8 cellular contexts compared by ENCODE assay signal in genomic region chr6:56851104-56851503, GRCh38.
A peak's percentile ranks its signal among the peaks of the same experiment; 100 is the strongest.
DNase-seq lines count a peak whose midpoint lies in the region; ATAC-seq and FAIRE-seq lines count a peak whose summit lies in the region.

No MANE protein-coding gene starts in this region.

- peaks cover 23% of the 10 kb centered on the region for H3K4me1 Mint-ChIP-seq in activated CD8-positive, alpha-beta memory T cell treated with anti-CD3 and anti-CD28 coated beads, Interleukin-2, amount 10 ng/mL, durations not matched to agents 7 days and 5 days
- H3K4me1 Mint-ChIP-seq in stimulated activated naive B cell treated with anti-CD40 and anti-IgM and Interleukin-4, amounts not matched to agents 10 μg/mL and 1 μg/mL and 100 μg/mL, for 72 hours = peaks cover 5 to 13% of the 10 kb centered on the region in 2 donors

- DNase-seq in activated CD8-positive, alpha-beta memory T cell treated with anti-CD3 and anti-CD28 coated beads, Interleukin-2, amount 10 ng/mL, durations not matched to agents 7 days and 5 days = no peak
- DNase-seq in activated CD8-positive, alpha-beta memory T cell treated with anti-CD3 and anti-CD28 coated beads, Interleukin-2, amount 50 U/mL, for 4 hours = no peak
- DNase-seq in astrocyte of the hippocampus (ENCODE audit: low read depth, low spot score) = peak; percentile 66
- peak; percentile 67 for DNase-seq in islet precursor cell
- DNase-seq in stimulated activated naive B cell treated with anti-CD40 and anti-IgM and Interleukin-4, amounts not matched to agents 10 μg/mL and 1 μg/mL and 100 μg/mL, for 72 hours = no peak
- DNase-seq in frontal cortex (ENCODE audit: low spot score in 2 of 2) = no peak
- DNase-seq in NCI-H128 (lab: John Stamatoyannopoulos, UW; ENCODE audit: unreplicated experiment) = no peak
- DNase-seq in left lobe of liver (ENCODE audit: low spot score) = no peak

- peak; percentile 9 for ATAC-seq in activated CD8-positive, alpha-beta memory T cell treated with anti-CD3 and anti-CD28 coated beads, Interleukin-2, amount 10 ng/mL, durations not matched to agents 7 days and 5 days
- ATAC-seq in stimulated activated naive B cell treated with anti-CD40 and anti-IgM and Interleukin-4, amounts not matched to agents 10 μg/mL and 1 μg/mL and 100 μg/mL, for 72 hours (replicated peaks) = no peak
- no peak for ATAC-seq in left lobe of liver

- CTCF ChIA-PET in activated CD8-positive, alpha-beta memory T cell treated with anti-CD3 and anti-CD28 coated beads, Interleukin-2, amount 10 ng/mL, durations not matched to agents 7 days and 5 days (lab: Charles Lee) = interaction anchor here (0.7 to 2.6 kb wide), 14 partner anchors 10 to 216 kb away, joined by 3 to 9 read pairs (median 4); no protein-coding TSS in a partner anchor

- peak overlapping the region; percentile 82 for H3K27ac Mint-ChIP-seq in activated CD8-positive, alpha-beta memory T cell treated with anti-CD3 and anti-CD28 coated beads, Interleukin-2, amount 10 ng/mL, durations not matched to agents 7 days and 5 days
- H3K27ac Mint-ChIP-seq in stimulated activated naive B cell treated with anti-CD40 and anti-IgM and Interleukin-4, amounts not matched to agents 10 μg/mL and 1 μg/mL and 100 μg/mL, for 72 hours = no peak overlapping the region

- H3K4me3 Mint-ChIP-seq in activated CD8-positive, alpha-beta memory T cell treated with anti-CD3 and anti-CD28 coated beads, Interleukin-2, amount 10 ng/mL, durations not matched to agents 7 days and 5 days = peak overlapping the region; percentile 78
- peak overlapping the region; percentile 79 to 80 for H3K4me3 Mint-ChIP-seq in stimulated activated naive B cell treated with anti-CD40 and anti-IgM and Interleukin-4, amounts not matched to agents 10 μg/mL and 1 μg/mL and 100 μg/mL, for 72 hours

- peaks cover 53% of the 10 kb centered on the region for H3K27me3 Mint-ChIP-seq in activated CD8-positive, alpha-beta memory T cell treated with anti-CD3 and anti-CD28 coated beads, Interleukin-2, amount 10 ng/mL, durations not matched to agents 7 days and 5 days
- peaks cover 38 to 39% of the 10 kb centered on the region in 2 donors for H3K27me3 Mint-ChIP-seq in stimulated activated naive B cell treated with anti-CD40 and anti-IgM and Interleukin-4, amounts not matched to agents 10 μg/mL and 1 μg/mL and 100 μg/mL, for 72 hours

- no peak for FAIRE-seq in frontal cortex (lab: Jason Lieb, UNC)

- no peaks in the 10 kb centered on the region for H3K36me3 Mint-ChIP-seq in activated CD8-positive, alpha-beta memory T cell treated with anti-CD3 and anti-CD28 coated beads, Interleukin-2, amount 10 ng/mL, durations not matched to agents 7 days and 5 days
- H3K36me3 Mint-ChIP-seq in stimulated activated naive B cell treated with anti-CD40 and anti-IgM and Interleukin-4, amounts not matched to agents 10 μg/mL and 1 μg/mL and 100 μg/mL, for 72 hours = no peaks in the 10 kb centered on the region

- no peaks in the 10 kb centered on the region for H3K9me3 Mint-ChIP-seq in activated CD8-positive, alpha-beta memory T cell treated with anti-CD3 and anti-CD28 coated beads, Interleukin-2, amount 10 ng/mL, durations not matched to agents 7 days and 5 days (ENCODE audit: low read depth)
- H3K9me3 Mint-ChIP-seq in stimulated activated naive B cell treated with anti-CD40 and anti-IgM and Interleukin-4, amounts not matched to agents 10 μg/mL and 1 μg/mL and 100 μg/mL, for 72 hours = no peaks in the 10 kb centered on the region

Comparison
In these comparisons a context has a peak if more than half of its experiments do, and no peak if none do; other contexts are left out.
1. DNase-seq: peak in astrocyte of the hippocampus (single experiment) and islet precursor cell (single experiment); none in activated CD8-positive, alpha-beta memory T cell treated with anti-CD3 and anti-CD28 coated beads, Interleukin-2, amount 10 ng/mL, durations not matched to agents 7 days and 5 days (single experiment), activated CD8-positive, alpha-beta memory T cell treated with anti-CD3 and anti-CD28 coated beads, Interleukin-2, amount 50 U/mL, for 4 hours (single experiment), stimulated activated naive B cell treated with anti-CD40 and anti-IgM and Interleukin-4, amounts not matched to agents 10 μg/mL and 1 μg/mL and 100 μg/mL, for 72 hours (single experiment), frontal cortex (0 of 2), NCI-H128 (single experiment) and left lobe of liver (single experiment).